Comparison of ENCODE assay signal across 8 cellular contexts in genomic region chr10:11162828-11163599, GRCh38.
DNase-seq lines count a peak whose midpoint lies in the region; ATAC-seq, FAIRE-seq and TF ChIP-seq lines count a peak whose summit lies in the region.

No MANE protein-coding gene starts in this region.

- TF ChIP-seq POLR2A in sigmoid colon (IDR thresholded peaks at IDR 0.05), result peak in 1 of 2 donors; percentile 4

- H3K27ac ChIP-seq in duodenal mucosa (ENCODE audit: low read depth, low read length) (peak overlapping the region; percentile 12), sigmoid colon (peak overlapping the region; percentile 82 to 92 (median 86)), kidney (ENCODE audit: low read depth in 2 of 2, low read length in 2 of 2) (no peak overlapping the region)

- peak overlapping the region in 1 of 2 donors; percentile 64 for H3K9ac ChIP-seq in duodenal mucosa (ENCODE audit: low read depth in 1 of 2, low read length in 2 of 2)
- no peak overlapping the region for H3K9ac ChIP-seq in kidney (ENCODE audit: low read length in 2 of 2)

- H3K4me1 ChIP-seq in duodenal mucosa (ENCODE audit: control insufficient read depth in 1 of 2, insufficient read depth in 2 of 2, low read length in 2 of 2) (peaks cover 17 to 22% of the 10 kb centered on the region in 2 donors), sigmoid colon (peaks cover 0 to 73% (median 53%) of the 10 kb centered on the region in 4 donors), kidney (ENCODE audit: control insufficient read depth in 1 of 2, insufficient read depth in 1 of 2, low read depth in 1 of 2, low read length in 2 of 2) (peaks cover 4 to 7% of the 10 kb centered on the region in 2 donors)

- peak in 2 of 4 donors; percentile 57 to 77 for TF ChIP-seq EP300 in sigmoid colon (IDR thresholded peaks at IDR 0.05)

- WGBS in sigmoid colon, 2 donors, result 49 to 84% methylated on average over 10 of the region's 10 CpGs

- no peak for FAIRE-seq in kidney (lab: Jason Lieb, UNC)

- H3K4me3 ChIP-seq in duodenal mucosa (ENCODE audit: low read depth in 1 of 2, low read length in 2 of 2) (peak overlapping the region in 1 of 2 donors; percentile 55), sigmoid colon (peak overlapping the region in 1 of 4 donors; percentile 77), kidney (ENCODE audit: low read length in 2 of 2) (no peak overlapping the region)

- no peaks in the 10 kb centered on the region for H3K9me3 ChIP-seq in duodenal mucosa (ENCODE audit: control insufficient read depth in 1 of 2, low read length in 2 of 2)
- no peaks in the 10 kb centered on the region for H3K9me3 ChIP-seq in sigmoid colon
- peaks cover 0 to 6% of the 10 kb centered on the region in 2 donors for H3K9me3 ChIP-seq in kidney (ENCODE audit: control insufficient read depth in 1 of 2, low read length in 2 of 2)

- intact Hi-C loops in sigmoid colon (cut with DNase I) (loop anchor here (5.0 to 10.0 kb wide), 2 partner anchors 76 to 368 kb away; no protein-coding TSS in a partner anchor), kidney (cut with DNase I) (no loop called here)

- TF ChIP-seq CTCF in sigmoid colon (IDR thresholded peaks at IDR 0.05) (no peak), kidney (IDR thresholded peaks at IDR 0.05; ENCODE audit: borderline replicate concordance, extremely low read depth, insufficient read depth) (no peak)

- ATAC-seq in GM19324 (IDR thresholded peaks at IDR 0.05; ENCODE audit: low FRiP score, unreplicated experiment), result peak; percentile 74
- peak; percentile 65 for ATAC-seq in HG03196 (IDR thresholded peaks at IDR 0.05; ENCODE audit: unreplicated experiment)

- H3K27me3 ChIP-seq in duodenal mucosa (ENCODE audit: control insufficient read depth in 1 of 2, insufficient read depth in 2 of 2, low read length in 2 of 2) (no peaks in the 10 kb centered on the region), sigmoid colon (no peaks in the 10 kb centered on the region)

- DNase-seq in activated CD4-positive, CD25-positive, alpha-beta regulatory T cell (lab: John Stamatoyannopoulos, UW), result peak; percentile 16 to 62 (median 41)
- DNase-seq in sigmoid colon (peak; percentile 82), HuH-7.5 (ENCODE audit: low spot score) (no peak), NCI-H1436 (lab: John Stamatoyannopoulos, UW) (no peak), kidney (no peak)

- H3K36me3 ChIP-seq in duodenal mucosa (ENCODE audit: control insufficient read depth in 1 of 2, insufficient read depth in 2 of 2, low read length in 2 of 2) (no peaks in the 10 kb centered on the region), sigmoid colon (no peaks in the 10 kb centered on the region), kidney (ENCODE audit: control insufficient read depth in 1 of 2, insufficient read depth in 2 of 2, low read length in 2 of 2) (no peaks in the 10 kb centered on the region)

Comparison
In these comparisons a context has a peak if more than half of its experiments do, and no peak if none do; other contexts are left out.
1. DNase-seq: peak in activated CD4-positive, CD25-positive, alpha-beta regulatory T cell (4 of 4) and sigmoid colon (single experiment); none in HuH-7.5 (single experiment), NCI-H1436 (single experiment) and kidney (single experiment).
2. H3K27ac ChIP-seq: peak in duodenal mucosa (single experiment) and sigmoid colon (4 of 4); none in kidney (0 of 2).